In genomic region chr11:121032546-121032945, GRCh38 we compare ENCODE assay signal across 14 cellular contexts. TPM values are rescaled to one million over a fixed set of nuclear protein-coding genes. Genes with fewer than 3 reads are reported as not detected.
DNase-seq lines count a peak whose midpoint lies in the region; ATAC-seq, FAIRE-seq and TF ChIP-seq lines count a peak whose summit lies in the region.
"Had no signal": no experiment of that assay in that cellular context is flagged by ENCODE, and none has a peak within 500 bp of the region (broad histone marks: within the 10 kb centered on the region; RNA-seq: fewer than 3 reads in every experiment).

No MANE protein-coding gene starts in this region.

- no peak overlapping the region for H3K27ac ChIP-seq in GM23248
- H3K27ac ChIP-seq: heart left ventricle, KMS-11, testis had no signal

- no peaks in the 10 kb centered on the region for H3K27me3 ChIP-seq in GM23248 (replicated peaks; ENCODE audit: insufficient read depth)
- H3K27me3 ChIP-seq: heart left ventricle, testis had no signal

- CTCF ChIA-PET in GM10248 (lab: Yijun Ruan, JAX), result no interaction called here

- H2AFZ ChIP-seq in GM23248, result no peak overlapping the region

- no peaks in the 10 kb centered on the region for H3K9me2 ChIP-seq in GM23248 (ENCODE audit: insufficient read depth)

- H3K79me2 ChIP-seq in GM23248 (ENCODE audit: insufficient read depth), result peaks cover 99% of the 10 kb centered on the region

- H3K4me3 ChIP-seq in GM23248, result no peak overlapping the region
- H3K4me3 ChIP-seq: heart left ventricle, testis had no signal

- no peak overlapping the region for H3K4me2 ChIP-seq in GM23248 (ENCODE audit: unreplicated experiment)
- H3K4me2 ChIP-seq: KMS-11 had no signal

- in situ Hi-C loops in GM23248 (cut with MboI), result no loop called here

- no peaks in the 10 kb centered on the region for H3K4me1 ChIP-seq in GM23248 (ENCODE audit: insufficient read depth)
- H3K4me1 ChIP-seq: testis had no signal

- ATAC-seq in HG02885 (IDR thresholded peaks at IDR 0.05; ENCODE audit: poor library complexity, unreplicated experiment), result no peak
- ATAC-seq: heart left ventricle had no signal

- POLR2A ChIA-PET in GM10248 (lab: Yijun Ruan, JAX), result no interaction called here

- 97 to 99% methylated on average over 3 of the region's 3 CpGs for WGBS in GM23248 (ENCODE audit: low coverage in 1 of 2, low lambda C conversion rate in 2 of 2, missing lambda C conversion rate in 2 of 2), 2 experiments

- no peaks in the 10 kb centered on the region for H3F3A ChIP-seq in GM23248 (ENCODE audit: insufficient read depth)

- DNase-seq in GM10248 (ENCODE audit: extremely low spot score), result no peak
- peak; percentile 36 for DNase-seq in NCI-H1105 treated with DMSO at 0.1 percent for 48 hours (lab: John Stamatoyannopoulos, UW)
- DNase-seq in dermis blood vessel endothelial cell, result peak; percentile 10
- DNase-seq in NCI-H1436 treated with DMSO at 0.1 percent for 48 hours (lab: John Stamatoyannopoulos, UW), result no peak
- no peak for DNase-seq in HTR-8/SVneo (ENCODE audit: insufficient read length, low spot score)
- no peak for DNase-seq in GM23248
- DNase-seq: DMS153; heart left ventricle; kidney glomerular epithelial cell; stimulated activated CD4-positive, alpha-beta T cell treated with anti-CD3 and anti-CD28 coated beads, Interleukin-1b, Interleukin-23, amount 100 ng/mL, for 48 hours; testis had no signal

- no peaks in the 10 kb centered on the region for H3K9me3 ChIP-seq in GM23248 (ENCODE audit: low read depth)
- H3K9me3 ChIP-seq: heart left ventricle, testis had no signal

- no peaks in the 10 kb centered on the region for H3K36me3 ChIP-seq in GM23248 (ENCODE audit: low read depth)
- H3K36me3 ChIP-seq: heart left ventricle had no signal

- peaks cover 5% of the 10 kb centered on the region; the same call in 1 of the 2 replicates for H4K20me1 ChIP-seq in GM23248 (ENCODE audit: insufficient read depth)

- FAIRE-seq in A204.1 (lab: Jason Lieb, UNC) (peak; percentile 57), HTR-8/SVneo (lab: Jason Lieb, UNC) (no peak)

- peak; percentile 18 for TF ChIP-seq CTCF in GM10248 (IDR thresholded peaks at IDR 0.05; ENCODE audit: control extremely low read depth, extremely low read depth, low read depth, missing control alignments)

- H3K9ac ChIP-seq in GM23248, result no peak overlapping the region
- H3K9ac ChIP-seq: KMS-11 had no signal

RNA-seq across cellular contexts. Expression of gene TBCEL, which starts 8.6 kb away (rescaled TPM):
- total RNA-seq in dermis blood vessel endothelial cell, result 26.4 and 35.7 TPM in 2 replicates
- total RNA-seq in GM23248 (2014; rRNA removed; shearing (Covaris generic)), result 20.6 and 27.9 TPM in 2 replicates
- 10.9 and 13.0 TPM in 2 replicates for polyA plus RNA-seq in GM23248 (2016; fragmentation: Nextera tagmentation; extraction: Ambion mirVana)

Comparison
In these comparisons a context has a peak if more than half of its experiments do, and no peak if none do; other contexts are left out.
1. DNase-seq: peak in NCI-H1105 treated with DMSO at 0.1 percent for 48 hours (single experiment) and dermis blood vessel endothelial cell (single experiment); none in GM10248 (single experiment), NCI-H1436 treated with DMSO at 0.1 percent for 48 hours (single experiment), HTR-8/SVneo (single experiment) and GM23248 (single experiment).